Comparison of ENCODE assay signal across 13 cellular contexts in genomic region chr19:2517881-2518601, GRCh38. TPM values are rescaled to one million over a fixed set of nuclear protein-coding genes. Genes with fewer than 3 reads are reported as not detected.
DNase-seq lines count a peak whose midpoint lies in the region; ATAC-seq and TF ChIP-seq lines count a peak whose summit lies in the region.
"Had no signal": no experiment of that assay in that cellular context is flagged by ENCODE, and none has a peak within 500 bp of the region (broad histone marks: within the 10 kb centered on the region; RNA-seq: fewer than 3 reads in every experiment).

No MANE protein-coding gene starts in this region.

- H3K36me3 ChIP-seq in endodermal cell (ENCODE audit: control insufficient read depth, insufficient read depth, low read length), result no peaks in the 10 kb centered on the region

- CTCF ChIA-PET in activated naive CD4-positive, alpha-beta T cell treated with anti-CD3 and anti-CD28 coated beads for 36 hours (lab: Charles Lee), result interaction anchor here (0.6 to 0.7 kb wide), 2 partner anchors 23 to 42 kb away, joined by 3 read pairs; no protein-coding TSS in a partner anchor

- peak; percentile 19 for DNase-seq in activated naive CD4-positive, alpha-beta T cell treated with anti-CD3 and anti-CD28 coated beads for 36 hours
- no peak for DNase-seq in activated naive CD4-positive, alpha-beta T cell (lab: John Stamatoyannopoulos, UW)
- DNase-seq in endodermal cell, result no peak
- no peak for DNase-seq in stimulated activated naive B cell treated with anti-CD40 and anti-IgM and Interleukin-4, amounts not matched to agents 10 μg/mL and 1 μg/mL and 100 μg/mL, for 72 hours
- no peak for DNase-seq in ACHN
- DNase-seq: aorta; effector CD4-positive, alpha-beta T cell; MV-4-11 had no signal

- no peaks in the 10 kb centered on the region for H3K36me3 Mint-ChIP-seq in activated naive CD4-positive, alpha-beta T cell treated with anti-CD3 and anti-CD28 coated beads for 36 hours (ENCODE audit: low read depth)
- peaks cover 6% of the 10 kb centered on the region for H3K36me3 Mint-ChIP-seq in IgD-negative memory B cell
- peaks cover 2% of the 10 kb centered on the region for H3K36me3 Mint-ChIP-seq in endodermal cell (ENCODE audit: low read depth)
- H3K36me3 Mint-ChIP-seq in stimulated activated naive B cell treated with anti-CD40 and anti-IgM and Interleukin-4, amounts not matched to agents 10 μg/mL and 1 μg/mL and 100 μg/mL, for 72 hours, result peaks cover 9 to 14% of the 10 kb centered on the region in 2 donors

- no peak overlapping the region for H3K27ac Mint-ChIP-seq in activated naive CD4-positive, alpha-beta T cell treated with anti-CD3 and anti-CD28 coated beads for 36 hours
- H3K27ac Mint-ChIP-seq in IgD-negative memory B cell (peak overlapping the region in 2 of 3 donors; percentile 77 to 81), endodermal cell (peak overlapping the region; percentile 55)
- peak overlapping the region; percentile 42 for H3K27ac Mint-ChIP-seq in stimulated activated naive B cell treated with anti-CD40 and anti-IgM and Interleukin-4, amounts not matched to agents 10 μg/mL and 1 μg/mL and 100 μg/mL, for 72 hours
- H3K27ac Mint-ChIP-seq: progenitor cell of endocrine pancreas had no signal

- intact Hi-C loops in activated naive CD4-positive, alpha-beta T cell treated with anti-CD3 and anti-CD28 coated beads for 36 hours (cut with micrococcal nuclease), result no loop called here

- peaks cover 6% of the 10 kb centered on the region for H3K4me1 ChIP-seq in endodermal cell (ENCODE audit: control insufficient read depth, insufficient read depth, low read length)

- H3K9me3 ChIP-seq in endodermal cell (ENCODE audit: control insufficient read depth, low read length), result no peaks in the 10 kb centered on the region

- no peak overlapping the region for H3K4me3 Mint-ChIP-seq in activated naive CD4-positive, alpha-beta T cell treated with anti-CD3 and anti-CD28 coated beads for 36 hours
- H3K4me3 Mint-ChIP-seq in IgD-negative memory B cell (no peak overlapping the region), endodermal cell (no peak overlapping the region)
- H3K4me3 Mint-ChIP-seq in stimulated activated naive B cell treated with anti-CD40 and anti-IgM and Interleukin-4, amounts not matched to agents 10 μg/mL and 1 μg/mL and 100 μg/mL, for 72 hours, result no peak overlapping the region
- H3K4me3 Mint-ChIP-seq: CD14-positive monocyte had no signal

- in situ Hi-C loops in ACHN (cut with HindIII; ENCODE audit: low pct_ligation_motif_present, low pct_unique_long_range_greater_than_20kb, low sequenced_read_pairs), result no loop called here

- H3K27me3 ChIP-seq in endodermal cell (ENCODE audit: control insufficient read depth, insufficient read depth, low read length, poor library complexity, severe bottlenecking), result no peaks in the 10 kb centered on the region

- H3K9ac ChIP-seq in endodermal cell (ENCODE audit: extremely low read depth, low read length, poor library complexity, severe bottlenecking), result no peak overlapping the region

- TF ChIP-seq CTCF in endodermal cell (conservative IDR thresholded peaks at IDR 0.05), result no peak

- H3K27me3 Mint-ChIP-seq in activated naive CD4-positive, alpha-beta T cell treated with anti-CD3 and anti-CD28 coated beads for 36 hours (ENCODE audit: low read depth), result no peaks in the 10 kb centered on the region
- H3K27me3 Mint-ChIP-seq in IgD-negative memory B cell (no peaks in the 10 kb centered on the region), endodermal cell (ENCODE audit: insufficient read depth) (no peaks in the 10 kb centered on the region)
- H3K27me3 Mint-ChIP-seq in stimulated activated naive B cell treated with anti-CD40 and anti-IgM and Interleukin-4, amounts not matched to agents 10 μg/mL and 1 μg/mL and 100 μg/mL, for 72 hours, result no peaks in the 10 kb centered on the region
- H3K27me3 Mint-ChIP-seq: progenitor cell of endocrine pancreas had no signal

- H3K27ac ChIP-seq in endodermal cell (ENCODE audit: low read depth, low read length), result no peak overlapping the region

- 53 to 77% methylated on average over 16 to 35 of the region's 35 CpGs for WGBS in endodermal cell (ENCODE audit: insufficient coverage in 1 of 2, insufficient read length in 1 of 2), 2 experiments

- no peak for ATAC-seq in stimulated activated naive B cell treated with anti-CD40 and anti-IgM and Interleukin-4, amounts not matched to agents 10 μg/mL and 1 μg/mL and 100 μg/mL, for 72 hours (replicated peaks)
- ATAC-seq in HG02884 (IDR thresholded peaks at IDR 0.05; ENCODE audit: unreplicated experiment) (no peak), HG02840 (IDR thresholded peaks at IDR 0.05; ENCODE audit: low FRiP score, unreplicated experiment) (no peak)

- no peaks in the 10 kb centered on the region for H3K9me3 Mint-ChIP-seq in activated naive CD4-positive, alpha-beta T cell treated with anti-CD3 and anti-CD28 coated beads for 36 hours
- no peaks in the 10 kb centered on the region for H3K9me3 Mint-ChIP-seq in IgD-negative memory B cell
- no peaks in the 10 kb centered on the region for H3K9me3 Mint-ChIP-seq in endodermal cell
- no peaks in the 10 kb centered on the region for H3K9me3 Mint-ChIP-seq in stimulated activated naive B cell treated with anti-CD40 and anti-IgM and Interleukin-4, amounts not matched to agents 10 μg/mL and 1 μg/mL and 100 μg/mL, for 72 hours

- H3K4me1 Mint-ChIP-seq in activated naive CD4-positive, alpha-beta T cell treated with anti-CD3 and anti-CD28 coated beads for 36 hours (ENCODE audit: low read depth), result peaks cover 7% of the 10 kb centered on the region
- H3K4me1 Mint-ChIP-seq in IgD-negative memory B cell (peaks cover 0 to 3% (median 0%) of the 10 kb centered on the region in 3 donors), endodermal cell (peaks cover 3% of the 10 kb centered on the region)
- peaks cover 8 to 9% of the 10 kb centered on the region in 2 donors for H3K4me1 Mint-ChIP-seq in stimulated activated naive B cell treated with anti-CD40 and anti-IgM and Interleukin-4, amounts not matched to agents 10 μg/mL and 1 μg/mL and 100 μg/mL, for 72 hours
- H3K4me1 Mint-ChIP-seq: CD14-positive monocyte had no signal

- no peak overlapping the region for H3K4me3 ChIP-seq in endodermal cell (ENCODE audit: low read length)

RNA-seq across cellular contexts. Expression of gene GADD45B, which starts 42.1 kb away (rescaled TPM):
- 100 to 1,000 TPM; 107 to 112 TPM for total RNA-seq in activated naive CD4-positive, alpha-beta T cell treated with anti-CD3 and anti-CD28 coated beads for 36 hours
- 98.0 TPM for polyA plus RNA-seq in IgD-negative memory B cell
- total RNA-seq in endodermal cell, result 10 to 100 TPM; 16.5 to 23.6 TPM
- polyA plus RNA-seq in endodermal cell (2013, experiment 1 of 2), result 9.0 TPM
- polyA plus RNA-seq in endodermal cell (2013, experiment 2 of 2), result 10.2 TPM

Comparison
In these comparisons a context has a peak if more than half of its experiments do, and no peak if none do; other contexts are left out.
1. RNA of gene GADD45B, which starts 42.1 kb away (total RNA-seq): 107 to 112 TPM in activated naive CD4-positive, alpha-beta T cell treated with anti-CD3 and anti-CD28 coated beads for 36 hours; 16.5 to 23.6 TPM in endodermal cell; every median in the first group is over 4 times any median in the second.